1 cellular context compared by ENCODE assay signal in genomic region chr4:24912252-24913098, GRCh38.
TF ChIP-seq lines count a peak whose summit lies in the region.

CCDC149 (minus strand) TSS chr4:24913042; CDS start chr4:24912864, 178 bp downstream.

TF ChIP-seq in HCT116, 20 proteins besides CTCF, POLR2A, EP300 and RAD21 (continued from another document):
- TF ChIP-seq MAX (IDR thresholded peaks at IDR 0.05) = peak; percentile 41; the same call in 1 of the 2 replicates
- no peak for TF ChIP-seq EGR1 (IDR thresholded peaks at IDR 0.05; ENCODE audit: low read depth)
- TF ChIP-seq TCF7L2 (IDR thresholded peaks at IDR 0.05; ENCODE audit: borderline replicate concordance, extremely low read depth, insufficient read depth, insufficient read length) = no peak
- TF ChIP-seq ZNF274 (IDR thresholded peaks at IDR 0.05; ENCODE audit: low read depth, low read length) = no peak
- no peak for TF ChIP-seq FOSL1 (IDR thresholded peaks at IDR 0.05; ENCODE audit: low read depth)
- peak; percentile 98 for TF ChIP-seq ZFX (IDR thresholded peaks at IDR 0.05)
- TF ChIP-seq EZH2 (IDR thresholded peaks at IDR 0.05) = no peak
